Comparison of ENCODE assay signal across 9 cellular contexts in genomic region chr15:71329509-71330260, GRCh38.
DNase-seq lines count a peak whose midpoint lies in the region; ATAC-seq and TF ChIP-seq lines count a peak whose summit lies in the region.
"Had no signal": no experiment of that assay in that cellular context is flagged by ENCODE, and none has a peak within 500 bp of the region (broad histone marks: within the 10 kb centered on the region; RNA-seq: fewer than 3 reads in every experiment).

No MANE protein-coding gene starts in this region.

- H3K36me3 ChIP-seq in upper lobe of right lung, result no peaks in the 10 kb centered on the region
- H3K36me3 ChIP-seq: ovary had no signal

- no peaks in the 10 kb centered on the region for H3K27me3 ChIP-seq in upper lobe of right lung
- H3K27me3 ChIP-seq: ovary had no signal

- ATAC-seq in upper lobe of right lung (peak; percentile 80), HG02970 (IDR thresholded peaks at IDR 0.05; ENCODE audit: low FRiP score, unreplicated experiment) (no peak), HG03097 (IDR thresholded peaks at IDR 0.05; ENCODE audit: low FRiP score, unreplicated experiment) (no peak)

- TF ChIP-seq CTCF in epithelial cell of proximal tubule (conservative IDR thresholded peaks at IDR 0.05; ENCODE audit: low read depth, low read length) (no peak), upper lobe of right lung (IDR thresholded peaks at IDR 0.05) (no peak)

- intact Hi-C loops in upper lobe of right lung (cut with DNase I), result no loop called here

- H3K9me3 ChIP-seq in upper lobe of right lung, result no peaks in the 10 kb centered on the region
- H3K9me3 ChIP-seq: ovary had no signal

- H3K27ac ChIP-seq in upper lobe of right lung, result no peak overlapping the region
- H3K27ac ChIP-seq: ovary had no signal

- H3K4me3 ChIP-seq in epithelial cell of proximal tubule (ENCODE audit: low read depth, low read length), result no peak overlapping the region
- no peak overlapping the region for H3K4me3 ChIP-seq in upper lobe of right lung
- H3K4me3 ChIP-seq: ovary had no signal

- peaks cover 9% of the 10 kb centered on the region for H3K4me1 ChIP-seq in upper lobe of right lung

- peak; percentile 91 for DNase-seq in LoVo (ENCODE audit: low spot score)
- peak; percentile 40 for DNase-seq in epithelial cell of proximal tubule (ENCODE audit: low read depth)
- DNase-seq in lung microvascular endothelial cell (ENCODE audit: low read depth in 2 of 2), result peak; percentile 18 to 67
- DNase-seq in upper lobe of right lung, result no peak
- DNase-seq in inferior parietal cortex (ENCODE audit: extremely low spot score), result no peak
- DNase-seq: foreskin melanocyte had no signal

Comparison
In these comparisons a context has a peak if more than half of its experiments do, and no peak if none do; other contexts are left out.
1. DNase-seq: peak in LoVo (single experiment), epithelial cell of proximal tubule (single experiment) and lung microvascular endothelial cell (2 of 2); none in upper lobe of right lung (single experiment) and inferior parietal cortex (single experiment).